ENCODE assay signal across 26 cellular contexts in the genomic region with DNA sequence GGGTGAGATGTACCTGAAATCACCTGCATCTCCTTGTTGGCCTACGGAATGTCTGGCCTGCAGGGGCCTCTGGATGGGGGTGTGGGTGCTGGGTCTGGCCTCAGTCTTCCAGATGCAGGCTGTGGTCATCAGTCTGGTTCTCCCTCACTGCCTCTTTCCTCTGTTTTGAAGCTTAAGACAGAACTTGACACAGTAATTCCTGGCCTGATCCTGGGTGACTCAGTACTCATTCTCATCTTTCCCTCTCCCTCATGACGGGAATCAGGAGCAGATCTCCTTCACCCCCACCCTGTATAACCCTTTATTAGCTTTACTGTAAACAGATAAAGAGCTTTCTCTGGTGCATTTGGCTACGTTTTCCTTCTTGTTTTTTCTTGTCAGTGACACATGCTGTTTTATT.
DNase-seq lines count a peak whose midpoint lies in the region; FAIRE-seq and TF ChIP-seq lines count a peak whose summit lies in the region.
"Had no signal": no experiment of that assay in that cellular context is flagged by ENCODE, and none has a peak within 500 bp of the region (broad histone marks: within the 10 kb centered on the region; RNA-seq: fewer than 3 reads in every experiment).

No MANE protein-coding gene starts in this region.

- H3K4me3 ChIP-seq in astrocyte (ENCODE audit: insufficient read depth, low read depth, low read length) (no peak overlapping the region), epithelial cell of proximal tubule (ENCODE audit: low read depth, low read length) (no peak overlapping the region), smooth muscle cell (no peak overlapping the region)
- H3K4me3 ChIP-seq: BLaER1 treated with 17β-estradiol and CSF1 and Interleukin-3, amounts not matched to agents 10 nM and 100 nM; GM12878; HAP-1 had no signal

- no peaks in the 10 kb centered on the region for H3K9me3 ChIP-seq in astrocyte (ENCODE audit: insufficient read depth, low read depth, low read length)
- no peaks in the 10 kb centered on the region for H3K9me3 ChIP-seq in smooth muscle cell (replicated peaks; ENCODE audit: low read depth)
- H3K9me3 ChIP-seq: BE2C; BLaER1 treated with 17β-estradiol and CSF1 and Interleukin-3, amounts not matched to agents 10 nM and 100 nM; HAP-1 had no signal

- H3K4me1 ChIP-seq in astrocyte (ENCODE audit: insufficient read depth, low read length) = no peaks in the 10 kb centered on the region
- H3K4me1 ChIP-seq in smooth muscle cell (ENCODE audit: low read depth) = no peaks in the 10 kb centered on the region
- H3K4me1 ChIP-seq: BE2C; BLaER1 treated with 17β-estradiol and CSF1 and Interleukin-3, amounts not matched to agents 10 nM and 100 nM; HAP-1 had no signal

- in situ Hi-C loops in GM13977 (cut with MboI; ENCODE audit: low pct_unique_long_range_greater_than_20kb, low sequenced_read_pairs, unreplicated experiment) = no loop called here

- no peaks in the 10 kb centered on the region for H3F3A ChIP-seq in smooth muscle cell (ENCODE audit: low read depth)

- WGBS in smooth muscle cell (ENCODE audit: low lambda C conversion rate) = 20% methylated on average over 3 of the region's 3 CpGs

- peak; percentile 23 for DNase-seq in astrocyte (ENCODE audit: low read depth)
- peak; percentile 64 for DNase-seq in epithelial cell of proximal tubule (ENCODE audit: low read depth)
- DNase-seq in kidney tubule cell (ENCODE audit: low spot score) = peak; percentile 82
- DNase-seq in smooth muscle cell (lab: John Stamatoyannopoulos, UW; ENCODE audit: unreplicated experiment) = no peak
- DNase-seq in RCC 7860 (ENCODE audit: low spot score) = no peak
- no peak for DNase-seq in T-helper 2 cell
- DNase-seq in GM13977 (ENCODE audit: low spot score) = no peak
- DNase-seq: AML-193; BE2C; CD4-positive, alpha-beta T cell; CD8-positive, alpha-beta memory T cell; DMS 273 treated with DMSO at 0.1 percent for 48 hours; DMS79; EL; GDM1; GOT3; HFFc6 had no signal

- no peaks in the 10 kb centered on the region for H3K36me3 Mint-ChIP-seq in astrocyte (ENCODE audit: low read depth, unreplicated experiment)
- H3K36me3 Mint-ChIP-seq: CD14-positive monocyte; CD8-positive, alpha-beta memory T cell had no signal

- no peak overlapping the region for H3K9ac ChIP-seq in astrocyte (ENCODE audit: low read length)
- H3K9ac ChIP-seq in smooth muscle cell (ENCODE audit: low read depth) = no peak overlapping the region
- H3K9ac ChIP-seq: BLaER1 treated with 17β-estradiol and CSF1 and Interleukin-3, amounts not matched to agents 10 nM and 100 nM had no signal

- no peak overlapping the region for H2AFZ ChIP-seq in astrocyte (ENCODE audit: low read depth, low read length)
- no peak overlapping the region for H2AFZ ChIP-seq in smooth muscle cell (ENCODE audit: low read depth)

- no peaks in the 10 kb centered on the region for H4K20me1 ChIP-seq in astrocyte (ENCODE audit: insufficient read depth, low read length)
- no peaks in the 10 kb centered on the region for H4K20me1 ChIP-seq in smooth muscle cell (ENCODE audit: low read depth)
- H4K20me1 ChIP-seq: BLaER1 treated with 17β-estradiol and CSF1 and Interleukin-3, amounts not matched to agents 10 nM and 100 nM had no signal

- no peak overlapping the region for H3K27ac Mint-ChIP-seq in astrocyte (ENCODE audit: unreplicated experiment)
- H3K27ac Mint-ChIP-seq: CD14-positive monocyte; CD4-positive, alpha-beta T cell; CD8-positive, alpha-beta memory T cell; HFFc6 had no signal

- no peaks in the 10 kb centered on the region for H3K36me3 ChIP-seq in astrocyte (ENCODE audit: insufficient read depth, low read length)
- no peaks in the 10 kb centered on the region for H3K36me3 ChIP-seq in smooth muscle cell (ENCODE audit: low read depth)
- H3K36me3 ChIP-seq: BE2C; BLaER1 treated with 17β-estradiol and CSF1 and Interleukin-3, amounts not matched to agents 10 nM and 100 nM; HAP-1 had no signal

- H3K4me1 Mint-ChIP-seq in astrocyte (ENCODE audit: low read depth, unreplicated experiment) = peaks cover 14% of the 10 kb centered on the region
- H3K4me1 Mint-ChIP-seq: CD14-positive monocyte; CD8-positive, alpha-beta memory T cell had no signal

- H3K4me2 ChIP-seq in astrocyte (ENCODE audit: low read length) = no peak overlapping the region
- peak overlapping the region; percentile 17 for H3K4me2 ChIP-seq in smooth muscle cell
- H3K4me2 ChIP-seq: BLaER1 treated with 17β-estradiol and CSF1 and Interleukin-3, amounts not matched to agents 10 nM and 100 nM had no signal

- H3K9me3 Mint-ChIP-seq in astrocyte (ENCODE audit: unreplicated experiment) = peaks cover 4% of the 10 kb centered on the region
- H3K9me3 Mint-ChIP-seq: HFFc6 had no signal

- no peak overlapping the region for H3K4me3 Mint-ChIP-seq in astrocyte (ENCODE audit: unreplicated experiment)
- H3K4me3 Mint-ChIP-seq: CD14-positive monocyte; CD4-positive, alpha-beta T cell; CD8-positive, alpha-beta memory T cell; HFFc6 had no signal

- H3K27me3 Mint-ChIP-seq in astrocyte (ENCODE audit: low read depth, unreplicated experiment) = no peaks in the 10 kb centered on the region
- H3K27me3 Mint-ChIP-seq: CD4-positive, alpha-beta T cell; CD8-positive, alpha-beta memory T cell had no signal

- H3K79me2 ChIP-seq in astrocyte (ENCODE audit: insufficient read depth, low read length) (no peaks in the 10 kb centered on the region), smooth muscle cell (ENCODE audit: low read depth) (no peaks in the 10 kb centered on the region)

- no peak overlapping the region for H3K27ac ChIP-seq in astrocyte (ENCODE audit: low read depth, low read length)
- H3K27ac ChIP-seq in smooth muscle cell (ENCODE audit: low read depth) = no peak overlapping the region
- H3K27ac ChIP-seq: 22Rv1; BLaER1 treated with 17β-estradiol and CSF1 and Interleukin-3, amounts not matched to agents 10 nM and 100 nM had no signal

- TF ChIP-seq CTCF in astrocyte (IDR thresholded peaks at IDR 0.05; ENCODE audit: insufficient read depth, low read depth, low read length) = no peak
- no peak for TF ChIP-seq CTCF in epithelial cell of proximal tubule (conservative IDR thresholded peaks at IDR 0.05; ENCODE audit: low read depth, low read length)
- no peak for TF ChIP-seq CTCF in smooth muscle cell (IDR thresholded peaks at IDR 0.05; ENCODE audit: borderline replicate concordance, insufficient read depth, poor library complexity, severe bottlenecking)
- no peak for TF ChIP-seq CTCF in GM13977 (IDR thresholded peaks at IDR 0.05; ENCODE audit: extremely low read depth, insufficient read depth, missing control alignments)

- no peak for FAIRE-seq in astrocyte (lab: Jason Lieb, UNC)
- no peak for FAIRE-seq in RCC 7860 (lab: Jason Lieb, UNC)
- FAIRE-seq: A204.1, D721Med, GM12878, GM18507, H54 had no signal

- H3K27me3 ChIP-seq in astrocyte (ENCODE audit: insufficient read depth, low read length) (no peaks in the 10 kb centered on the region), smooth muscle cell (ENCODE audit: low read depth) (no peaks in the 10 kb centered on the region)
- H3K27me3 ChIP-seq: BLaER1 treated with 17β-estradiol and CSF1 and Interleukin-3, amounts not matched to agents 10 nM and 100 nM had no signal

Comparison
In these comparisons a context has a peak if more than half of its experiments do, and no peak if none do; other contexts are left out.
1. DNase-seq: peak in astrocyte (single experiment), epithelial cell of proximal tubule (single experiment) and kidney tubule cell (single experiment); none in smooth muscle cell (single experiment), RCC 7860 (single experiment), T-helper 2 cell (0 of 5) and GM13977 (single experiment).